12 cellular contexts compared by ENCODE assay signal in the genomic region with DNA sequence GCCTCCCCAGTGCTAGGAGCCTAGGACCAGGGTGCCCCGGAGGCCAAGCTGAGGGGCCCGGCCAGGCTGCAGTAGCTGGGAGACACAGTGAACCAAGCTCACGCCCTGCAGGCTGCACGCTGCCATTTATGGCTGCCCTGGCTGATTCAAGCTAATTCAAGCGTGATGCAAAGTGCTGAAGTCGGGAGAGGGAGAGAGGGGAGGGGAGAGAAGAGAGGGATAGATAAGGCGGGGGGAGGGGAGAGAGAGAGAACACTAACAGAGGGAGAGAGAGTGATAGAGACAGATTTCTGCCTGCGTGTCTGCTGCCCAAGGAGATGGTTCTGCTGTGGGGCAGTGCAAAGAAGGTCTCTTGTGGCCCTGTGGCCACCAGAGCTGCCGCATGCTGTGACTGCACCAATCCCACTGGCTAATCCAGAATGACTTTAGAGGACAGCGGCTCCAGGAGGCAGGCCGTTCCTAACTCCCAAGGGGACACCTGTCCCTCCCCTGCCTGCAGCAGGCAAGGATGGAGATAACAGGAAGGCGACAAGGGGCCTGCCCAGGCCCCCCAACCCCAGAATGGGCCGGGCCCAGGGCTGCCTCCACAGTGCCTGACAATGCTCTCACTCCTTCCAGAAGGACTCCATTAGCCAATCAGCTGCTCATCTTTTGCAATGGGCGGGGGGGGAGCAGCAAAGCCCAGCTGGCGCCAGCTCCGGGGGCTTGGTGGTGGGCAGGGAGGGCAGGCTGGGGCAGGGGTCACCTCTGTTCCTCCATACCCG. TPM values are rescaled to one million over a fixed set of nuclear protein-coding genes. Genes with fewer than 3 reads are reported as not detected.
DNase-seq lines count a peak whose midpoint lies in the region; ATAC-seq and TF ChIP-seq lines count a peak whose summit lies in the region.
"Had no signal": no experiment of that assay in that cellular context is flagged by ENCODE, and none has a peak within 500 bp of the region (broad histone marks: within the 10 kb centered on the region; RNA-seq: fewer than 3 reads in every experiment).

No MANE protein-coding gene starts in this region.

- H3K36me3 Mint-ChIP-seq in neural crest cell (ENCODE audit: low read depth) = no peaks in the 10 kb centered on the region

- intact Hi-C loops in posterior cingulate gyrus (cut with DNase I) = no loop called here

- peaks cover 3% of the 10 kb centered on the region for H3K36me3 ChIP-seq in MG63
- H3K36me3 ChIP-seq: pancreas had no signal

- no peaks in the 10 kb centered on the region for H3K9me3 Mint-ChIP-seq in neural crest cell
- H3K9me3 Mint-ChIP-seq: activated CD4-positive, alpha-beta T cell treated with anti-CD3 and anti-CD28 coated beads, Interleukin-2, amount 10 ng/mL, durations not matched to agents 24 days and 14 days had no signal

- no peak overlapping the region for H3K4me3 ChIP-seq in MG63
- H3K4me3 ChIP-seq: pancreas had no signal

- peaks cover 58% of the 10 kb centered on the region for H3K4me1 Mint-ChIP-seq in neural crest cell

- no peaks in the 10 kb centered on the region for H3K9me3 ChIP-seq in MG63
- H3K9me3 ChIP-seq: pancreas had no signal

- TF ChIP-seq POLR2A in erythroblast (IDR thresholded peaks at IDR 0.05; ENCODE audit: low read length) = no peak

- no peak for ATAC-seq in GM21447 (IDR thresholded peaks at IDR 0.05; ENCODE audit: unreplicated experiment)

- peak overlapping the region; percentile 88 for H3K27ac Mint-ChIP-seq in neural crest cell (ENCODE audit: unreplicated experiment)
- H3K27ac Mint-ChIP-seq: activated CD4-positive, alpha-beta T cell treated with anti-CD3 and anti-CD28 coated beads, Interleukin-2, amount 10 ng/mL, durations not matched to agents 24 days and 14 days had no signal

- DNase-seq in Caki2 (ENCODE audit: low read depth) (peak; percentile 61), NCI-H510A (lab: John Stamatoyannopoulos, UW) (peak; percentile 62), erythroblast (lab: John Stamatoyannopoulos, UW) (peak; percentile 39 to 58), neural crest cell (ENCODE audit: low read depth, low spot score) (no peak), MG63 (no peak), activated gamma-delta T cell treated with Interleukin-2 at 50 U/mL for 16 hours (no peak), posterior cingulate gyrus (no peak)
- DNase-seq: activated CD4-positive, alpha-beta T cell treated with anti-CD3 and anti-CD28 coated beads, Interleukin-2, amount 10 ng/mL, durations not matched to agents 24 days and 14 days; dermis blood vessel endothelial cell; EL had no signal

- H3K27me3 ChIP-seq in MG63 = no peaks in the 10 kb centered on the region
- H3K27me3 ChIP-seq: pancreas had no signal

- H3K4me3 Mint-ChIP-seq in neural crest cell = peak overlapping the region; percentile 20
- H3K4me3 Mint-ChIP-seq: activated CD4-positive, alpha-beta T cell treated with anti-CD3 and anti-CD28 coated beads, Interleukin-2, amount 10 ng/mL, durations not matched to agents 24 days and 14 days had no signal

- H3K27me3 Mint-ChIP-seq in neural crest cell (ENCODE audit: low read depth) = no peaks in the 10 kb centered on the region

- in situ Hi-C loops in Caki2 (cut with HindIII; ENCODE audit: low pct_unique_long_range_greater_than_20kb, low sequenced_read_pairs) = no loop called here

- no peak for TF ChIP-seq CTCF in neural crest cell (conservative IDR thresholded peaks at IDR 0.05)

RNA-seq across cellular contexts. Expression of a gene that starts 12.9 kb away (rescaled TPM):
- 64.5 and 101 TPM in 2 replicates for total RNA-seq in Caki2 (2014; rRNA removed; shearing (Covaris generic); ENCODE audit: low replicate concordance)
- total RNA-seq in neural crest cell = 46.1 and 54.0 TPM in 2 replicates
- 53.8 and 65.4 TPM in 2 replicates for total RNA-seq in MG63 (2014; rRNA removed; shearing (Covaris generic); ENCODE audit: low replicate concordance)

RNA-seq across cellular contexts. Expression of a gene that starts 28.5 kb away (rescaled TPM):
- 14.4 and 22.7 TPM in 2 replicates for total RNA-seq in Caki2 (2014; rRNA removed; shearing (Covaris generic); ENCODE audit: low replicate concordance)
- total RNA-seq in neural crest cell = 25.1 and 29.0 TPM in 2 replicates
- 28.2 and 55.1 TPM in 2 replicates for total RNA-seq in MG63 (2014; rRNA removed; shearing (Covaris generic); ENCODE audit: low replicate concordance)

RNA-seq across cellular contexts. Expression of a gene that starts 28.8 kb away (rescaled TPM):
- total RNA-seq in Caki2 (2014; rRNA removed; shearing (Covaris generic); ENCODE audit: low replicate concordance) = 40.5 and 56.8 TPM in 2 replicates
- total RNA-seq in neural crest cell = 28.7 and 32.3 TPM in 2 replicates
- total RNA-seq in MG63 (2014; rRNA removed; shearing (Covaris generic); ENCODE audit: low replicate concordance) = 44.4 and 44.9 TPM in 2 replicates

RNA-seq across cellular contexts. Expression of a gene that starts 39.2 kb away (rescaled TPM):
- 169 and 212 TPM in 2 replicates for total RNA-seq in Caki2 (2014; rRNA removed; shearing (Covaris generic); ENCODE audit: low replicate concordance)
- 425 and 453 TPM in 2 replicates for total RNA-seq in neural crest cell
- 292 and 619 TPM in 2 replicates for total RNA-seq in MG63 (2014; rRNA removed; shearing (Covaris generic); ENCODE audit: low replicate concordance)

RNA-seq across cellular contexts. Expression of a gene that starts 40.0 kb away (rescaled TPM):
- 8.5 and 19.0 TPM in 2 replicates for total RNA-seq in Caki2 (2014; rRNA removed; shearing (Covaris generic); ENCODE audit: low replicate concordance)
- 29.6 and 31.6 TPM in 2 replicates for total RNA-seq in neural crest cell
- total RNA-seq in MG63 (2014; rRNA removed; shearing (Covaris generic); ENCODE audit: low replicate concordance) = 23.8 and 24.9 TPM in 2 replicates

Comparison
In these comparisons a context has a peak if more than half of its experiments do, and no peak if none do; other contexts are left out.
1. DNase-seq: peak in Caki2 (single experiment), NCI-H510A (single experiment) and erythroblast (2 of 2); none in neural crest cell (single experiment), MG63 (single experiment), activated gamma-delta T cell treated with Interleukin-2 at 50 U/mL for 16 hours (single experiment) and posterior cingulate gyrus (0 of 10).